Comparison of ENCODE assay signal across 1 cellular context in the genomic region with DNA sequence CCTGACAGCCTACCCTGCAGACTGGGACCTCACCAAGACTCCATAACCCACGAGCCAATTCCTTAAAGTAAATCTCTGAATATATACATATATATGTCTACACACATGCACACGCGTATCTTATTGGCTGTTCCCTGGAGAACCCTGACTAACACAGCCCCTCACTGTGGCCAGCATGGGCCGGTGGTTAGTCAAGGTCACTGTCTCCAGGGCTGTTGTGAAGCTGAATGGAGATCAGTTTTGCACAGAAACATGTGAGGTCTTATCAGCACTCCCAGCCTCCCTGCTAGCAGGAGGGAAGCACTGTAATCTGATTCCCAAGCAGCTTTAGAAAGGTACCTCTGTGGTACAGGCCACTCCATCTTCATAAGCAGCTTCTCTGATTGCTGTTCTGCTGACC.
TF ChIP-seq lines count a peak whose summit lies in the region.

No MANE protein-coding gene starts in this region.

TF ChIP-seq in K562, 482 proteins besides CTCF, POLR2A, EP300 and RAD21 (continued from another document and continues in another):
- TF ChIP-seq THRA (IDR thresholded peaks at IDR 0.05) (no peak), CHD4 (IDR thresholded peaks at IDR 0.05; ENCODE audit: insufficient read depth, insufficient replicate concordance, low read depth, low read length, poor library complexity, severe bottlenecking) (no peak), GABPA (tag; conservative IDR thresholded peaks at IDR 0.05; ENCODE audit: low read depth) (no peak), ZNF668 (CRISPR knock-in tag; IDR thresholded peaks at IDR 0.05) (no peak), KLF6 (CRISPR knock-in tag; IDR thresholded peaks at IDR 0.05; ENCODE audit: borderline replicate concordance) (no peak), ZNF398 (CRISPR knock-in tag; IDR thresholded peaks at IDR 0.05) (no peak), CBX5 (IDR thresholded peaks at IDR 0.05; ENCODE audit: borderline replicate concordance, low read depth) (no peak), PHB2 (IDR thresholded peaks at IDR 0.05; ENCODE audit: low read depth) (peak; percentile 64; the same call in 1 of the 2 replicates), ZC3H4 (CRISPR knock-in tag; IDR thresholded peaks at IDR 0.05; ENCODE audit: borderline replicate concordance) (no peak), ZNF609 (CRISPR knock-in tag; IDR thresholded peaks at IDR 0.05; ENCODE audit: borderline replicate concordance) (peak; percentile 50; the same call in 1 of the 2 replicates), KLF13 (tag; IDR thresholded peaks at IDR 0.05; ENCODE audit: borderline replicate concordance, low read depth) (no peak), U2AF1 (optimal IDR thresholded peaks at IDR 0.05; ENCODE audit: low read depth, low read length) (no peak), BACH1 (tag; IDR thresholded peaks at IDR 0.05) (no peak), ZEB2 (IDR thresholded peaks at IDR 0.05) (peak; percentile 87), HMG20B (CRISPR knock-in tag; IDR thresholded peaks at IDR 0.05) (no peak), TRIM28 (IDR thresholded peaks at IDR 0.05) (0 out of 2 replicates have a peak, but pooled peaks have one; percentile 30), ZBTB11 (CRISPR knock-in tag; IDR thresholded peaks at IDR 0.05) (peak in 1 of 3 experiments; percentile 25; a peak in 1 of 6 replicates), HMGXB4 (CRISPR knock-in tag; IDR thresholded peaks at IDR 0.05) (no peak), RCOR1 (IDR thresholded peaks at IDR 0.05; ENCODE audit: borderline replicate concordance in 1 of 2, low read depth in 2 of 2, low read length in 2 of 2) (peak; percentile 76 to 98), LARP7 (IDR thresholded peaks at IDR 0.05) (no peak), SUPT5H (IDR thresholded peaks at IDR 0.05) (no peak), ZNF282 (CRISPR knock-in tag; IDR thresholded peaks at IDR 0.05) (no peak), SREBF2 (CRISPR knock-in tag; IDR thresholded peaks at IDR 0.05) (no peak), IRF2 (CRISPR knock-in tag; IDR thresholded peaks at IDR 0.05) (no peak), ETS2 (tag; IDR thresholded peaks at IDR 0.05; ENCODE audit: borderline replicate concordance, poor library complexity, severe bottlenecking) (no peak), ZNF24 (IDR thresholded peaks at IDR 0.05) (peak; percentile 38; the same call in 1 of the 2 replicates), U2AF2 (optimal IDR thresholded peaks at IDR 0.05; ENCODE audit: low read depth, low read length) (no peak), RNF2 (IDR thresholded peaks at IDR 0.05) (peak; percentile 77), RBBP5 (IDR thresholded peaks at IDR 0.05; ENCODE audit: borderline replicate concordance, insufficient read depth, low read length, poor library complexity, severe bottlenecking) (no peak)
- TF ChIP-seq, protein P1, sequence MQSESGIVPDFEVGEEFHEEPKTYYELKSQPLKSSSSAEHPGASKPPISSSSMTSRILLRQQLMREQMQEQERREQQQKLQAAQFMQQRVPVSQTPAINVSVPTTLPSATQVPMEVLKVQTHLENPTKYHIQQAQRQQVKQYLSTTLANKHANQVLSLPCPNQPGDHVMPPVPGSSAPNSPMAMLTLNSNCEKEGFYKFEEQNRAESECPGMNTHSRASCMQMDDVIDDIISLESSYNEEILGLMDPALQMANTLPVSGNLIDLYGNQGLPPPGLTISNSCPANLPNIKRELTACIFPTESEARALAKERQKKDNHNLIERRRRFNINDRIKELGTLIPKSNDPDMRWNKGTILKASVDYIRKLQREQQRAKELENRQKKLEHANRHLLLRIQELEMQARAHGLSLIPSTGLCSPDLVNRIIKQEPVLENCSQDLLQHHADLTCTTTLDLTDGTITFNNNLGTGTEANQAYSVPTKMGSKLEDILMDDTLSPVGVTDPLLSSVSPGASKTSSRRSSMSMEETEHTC (IDR thresholded peaks at IDR 0.05) = peak; percentile 76; the same call in 1 of the 2 replicates
- TF ChIP-seq, protein P2, sequence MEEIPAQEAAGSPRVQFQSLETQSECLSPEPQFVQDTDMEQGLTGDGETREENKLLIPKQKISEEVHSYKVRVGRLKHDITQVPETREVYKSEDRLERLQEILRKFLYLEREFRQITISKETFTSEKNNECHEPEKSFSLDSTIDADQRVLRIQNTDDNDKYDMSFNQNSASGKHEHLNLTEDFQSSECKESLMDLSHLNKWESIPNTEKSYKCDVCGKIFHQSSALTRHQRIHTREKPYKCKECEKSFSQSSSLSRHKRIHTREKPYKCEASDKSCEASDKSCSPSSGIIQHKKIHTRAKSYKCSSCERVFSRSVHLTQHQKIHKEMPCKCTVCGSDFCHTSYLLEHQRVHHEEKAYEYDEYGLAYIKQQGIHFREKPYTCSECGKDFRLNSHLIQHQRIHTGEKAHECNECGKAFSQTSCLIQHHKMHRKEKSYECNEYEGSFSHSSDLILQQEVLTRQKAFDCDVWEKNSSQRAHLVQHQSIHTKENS (CRISPR knock-in tag; IDR thresholded peaks at IDR 0.05) = no peak
- TF ChIP-seq, protein P3, sequence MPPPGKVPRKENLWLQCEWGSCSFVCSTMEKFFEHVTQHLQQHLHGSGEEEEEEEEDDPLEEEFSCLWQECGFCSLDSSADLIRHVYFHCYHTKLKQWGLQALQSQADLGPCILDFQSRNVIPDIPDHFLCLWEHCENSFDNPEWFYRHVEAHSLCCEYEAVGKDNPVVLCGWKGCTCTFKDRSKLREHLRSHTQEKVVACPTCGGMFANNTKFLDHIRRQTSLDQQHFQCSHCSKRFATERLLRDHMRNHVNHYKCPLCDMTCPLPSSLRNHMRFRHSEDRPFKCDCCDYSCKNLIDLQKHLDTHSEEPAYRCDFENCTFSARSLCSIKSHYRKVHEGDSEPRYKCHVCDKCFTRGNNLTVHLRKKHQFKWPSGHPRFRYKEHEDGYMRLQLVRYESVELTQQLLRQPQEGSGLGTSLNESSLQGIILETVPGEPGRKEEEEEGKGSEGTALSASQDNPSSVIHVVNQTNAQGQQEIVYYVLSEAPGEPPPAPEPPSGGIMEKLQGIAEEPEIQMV (tag; conservative IDR thresholded peaks at IDR 0.05; ENCODE audit: low read depth) = no peak
- TF ChIP-seq, protein P4, sequence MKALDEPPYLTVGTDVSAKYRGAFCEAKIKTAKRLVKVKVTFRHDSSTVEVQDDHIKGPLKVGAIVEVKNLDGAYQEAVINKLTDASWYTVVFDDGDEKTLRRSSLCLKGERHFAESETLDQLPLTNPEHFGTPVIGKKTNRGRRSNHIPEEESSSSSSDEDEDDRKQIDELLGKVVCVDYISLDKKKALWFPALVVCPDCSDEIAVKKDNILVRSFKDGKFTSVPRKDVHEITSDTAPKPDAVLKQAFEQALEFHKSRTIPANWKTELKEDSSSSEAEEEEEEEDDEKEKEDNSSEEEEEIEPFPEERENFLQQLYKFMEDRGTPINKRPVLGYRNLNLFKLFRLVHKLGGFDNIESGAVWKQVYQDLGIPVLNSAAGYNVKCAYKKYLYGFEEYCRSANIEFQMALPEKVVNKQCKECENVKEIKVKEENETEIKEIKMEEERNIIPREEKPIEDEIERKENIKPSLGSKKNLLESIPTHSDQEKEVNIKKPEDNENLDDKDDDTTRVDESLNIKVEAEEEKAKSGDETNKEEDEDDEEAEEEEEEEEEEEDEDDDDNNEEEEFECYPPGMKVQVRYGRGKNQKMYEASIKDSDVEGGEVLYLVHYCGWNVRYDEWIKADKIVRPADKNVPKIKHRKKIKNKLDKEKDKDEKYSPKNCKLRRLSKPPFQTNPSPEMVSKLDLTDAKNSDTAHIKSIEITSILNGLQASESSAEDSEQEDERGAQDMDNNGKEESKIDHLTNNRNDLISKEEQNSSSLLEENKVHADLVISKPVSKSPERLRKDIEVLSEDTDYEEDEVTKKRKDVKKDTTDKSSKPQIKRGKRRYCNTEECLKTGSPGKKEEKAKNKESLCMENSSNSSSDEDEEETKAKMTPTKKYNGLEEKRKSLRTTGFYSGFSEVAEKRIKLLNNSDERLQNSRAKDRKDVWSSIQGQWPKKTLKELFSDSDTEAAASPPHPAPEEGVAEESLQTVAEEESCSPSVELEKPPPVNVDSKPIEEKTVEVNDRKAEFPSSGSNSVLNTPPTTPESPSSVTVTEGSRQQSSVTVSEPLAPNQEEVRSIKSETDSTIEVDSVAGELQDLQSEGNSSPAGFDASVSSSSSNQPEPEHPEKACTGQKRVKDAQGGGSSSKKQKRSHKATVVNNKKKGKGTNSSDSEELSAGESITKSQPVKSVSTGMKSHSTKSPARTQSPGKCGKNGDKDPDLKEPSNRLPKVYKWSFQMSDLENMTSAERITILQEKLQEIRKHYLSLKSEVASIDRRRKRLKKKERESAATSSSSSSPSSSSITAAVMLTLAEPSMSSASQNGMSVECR (CRISPR knock-in tag; IDR thresholded peaks at IDR 0.05) = no peak
